ENCODE assay signal across 8 cellular contexts in genomic region chr7:2873686-2874551, GRCh38. TPM values are rescaled to one million over a fixed set of nuclear protein-coding genes. Genes with fewer than 3 reads are reported as not detected.
DNase-seq lines count a peak whose midpoint lies in the region; ATAC-seq and TF ChIP-seq lines count a peak whose summit lies in the region.

No MANE protein-coding gene starts in this region.

- DNase-seq in activated CD8-positive, alpha-beta memory T cell treated with anti-CD3 and anti-CD28 coated beads, Interleukin-2, amount 10 ng/mL, durations not matched to agents 7 days and 5 days: no peak
- no peak for DNase-seq in activated CD8-positive, alpha-beta memory T cell treated with anti-CD3 and anti-CD28 coated beads, Interleukin-2, amount 50 U/mL, for 48 hours
- DNase-seq in endothelial cell (ENCODE audit: low spot score) (no peak), retinal pigment epithelial cell (ENCODE audit: low read depth) (peak; percentile 78), thyroid gland (no peak)
- no peak for DNase-seq in activated CD8-positive, alpha-beta memory T cell treated with anti-CD3 and anti-CD28 coated beads, Interleukin-2, amount 50 U/mL, for 4 hours

- H3K4me3 Mint-ChIP-seq in activated CD8-positive, alpha-beta memory T cell treated with anti-CD3 and anti-CD28 coated beads, Interleukin-2, amount 10 ng/mL, durations not matched to agents 7 days and 5 days: no peak overlapping the region
- H3K4me3 Mint-ChIP-seq in endothelial cell (ENCODE audit: unreplicated experiment): peak overlapping the region; percentile 34

- peak; percentile 59 for ATAC-seq in activated CD8-positive, alpha-beta memory T cell treated with anti-CD3 and anti-CD28 coated beads, Interleukin-2, amount 10 ng/mL, durations not matched to agents 7 days and 5 days
- ATAC-seq in GM18520 (IDR thresholded peaks at IDR 0.05; ENCODE audit: unreplicated experiment): no peak

- peaks cover 10% of the 10 kb centered on the region for H3K27me3 Mint-ChIP-seq in activated CD8-positive, alpha-beta memory T cell treated with anti-CD3 and anti-CD28 coated beads, Interleukin-2, amount 10 ng/mL, durations not matched to agents 7 days and 5 days
- peaks cover 5% of the 10 kb centered on the region for H3K27me3 Mint-ChIP-seq in endothelial cell (ENCODE audit: unreplicated experiment)

- 47 to 58% methylated on average over 7 of the region's 7 CpGs for WGBS in thyroid gland, 2 donors

- no peaks in the 10 kb centered on the region for H3K27me3 ChIP-seq in thyroid gland

- TF ChIP-seq CTCF in endothelial cell (IDR thresholded peaks at IDR 0.05; ENCODE audit: unreplicated experiment) (no peak), retinal pigment epithelial cell (conservative IDR thresholded peaks at IDR 0.05; ENCODE audit: low read depth, low read length) (no peak), thyroid gland (IDR thresholded peaks at IDR 0.05) (no peak)

- H3K36me3 Mint-ChIP-seq in activated CD8-positive, alpha-beta memory T cell treated with anti-CD3 and anti-CD28 coated beads, Interleukin-2, amount 10 ng/mL, durations not matched to agents 7 days and 5 days: no peaks in the 10 kb centered on the region
- H3K36me3 Mint-ChIP-seq in endothelial cell (ENCODE audit: low read depth, unreplicated experiment): no peaks in the 10 kb centered on the region

- CTCF ChIA-PET in activated CD8-positive, alpha-beta memory T cell treated with anti-CD3 and anti-CD28 coated beads, Interleukin-2, amount 10 ng/mL, durations not matched to agents 7 days and 5 days (lab: Charles Lee): interaction anchor here (2.5 kb wide), 1 partner anchor 9 kb away, joined by 12 read pairs; no protein-coding TSS in a partner anchor

- intact Hi-C loops in thyroid gland (cut with DNase I): no loop called here

- TF ChIP-seq POLR2A in thyroid gland (IDR thresholded peaks at IDR 0.05): no peak

- peak overlapping the region; percentile 50 for H3K27ac Mint-ChIP-seq in activated CD8-positive, alpha-beta memory T cell treated with anti-CD3 and anti-CD28 coated beads, Interleukin-2, amount 10 ng/mL, durations not matched to agents 7 days and 5 days
- H3K27ac Mint-ChIP-seq in endothelial cell (ENCODE audit: unreplicated experiment): peak overlapping the region; percentile 100

- H3K4me3 ChIP-seq in retinal pigment epithelial cell (ENCODE audit: low read length) (no peak overlapping the region), thyroid gland (replicated peaks in 1 of 3) (no peak overlapping the region)

- no peaks in the 10 kb centered on the region for H3K9me3 Mint-ChIP-seq in activated CD8-positive, alpha-beta memory T cell treated with anti-CD3 and anti-CD28 coated beads, Interleukin-2, amount 10 ng/mL, durations not matched to agents 7 days and 5 days (ENCODE audit: low read depth)
- H3K9me3 Mint-ChIP-seq in endothelial cell (ENCODE audit: unreplicated experiment): no peaks in the 10 kb centered on the region

- no peaks in the 10 kb centered on the region for H3K9me3 ChIP-seq in thyroid gland

- H3K4me1 ChIP-seq in thyroid gland: peaks cover 0 to 10% of the 10 kb centered on the region in 2 donors

- H3K27ac ChIP-seq in thyroid gland: no peak overlapping the region

- H3K36me3 ChIP-seq in thyroid gland: no peaks in the 10 kb centered on the region

- H3K4me1 Mint-ChIP-seq in activated CD8-positive, alpha-beta memory T cell treated with anti-CD3 and anti-CD28 coated beads, Interleukin-2, amount 10 ng/mL, durations not matched to agents 7 days and 5 days: peaks cover 44% of the 10 kb centered on the region
- peaks cover 29% of the 10 kb centered on the region for H3K4me1 Mint-ChIP-seq in endothelial cell (ENCODE audit: unreplicated experiment)

TF ChIP-seq in PFSK-1, 5 proteins besides CTCF, POLR2A, EP300 and RAD21:
- TF ChIP-seq SIN3A (IDR thresholded peaks at IDR 0.05; ENCODE audit: borderline replicate concordance, insufficient read depth, low read length) (no peak), TAF1 (IDR thresholded peaks at IDR 0.05; ENCODE audit: borderline replicate concordance, insufficient read depth, low read length) (peak; percentile 65; the same call in 1 of the 2 replicates), REST (IDR thresholded peaks at IDR 0.05; ENCODE audit: insufficient read depth in 1 of 2, low read depth in 2 of 2, low read length in 2 of 2) (peak in 1 of 2 experiments; percentile 51; a peak in 1 of 4 replicates), FOXP2 (optimal IDR thresholded peaks at IDR 0.05; ENCODE audit: borderline replicate concordance, extremely low read depth, extremely low read length, insufficient read depth) (no peak), POLR2AphosphoS5 (IDR thresholded peaks at IDR 0.05; ENCODE audit: low read depth, low read length) (peak; percentile 100)

RNA-seq across cellular contexts. Expression of gene GNA12, which starts 29.8 kb away (rescaled TPM):
- total RNA-seq in activated CD8-positive, alpha-beta memory T cell treated with anti-CD3 and anti-CD28 coated beads, Interleukin-2, amount 10 ng/mL, durations not matched to agents 7 days and 5 days: 10 to 100 TPM; 14.4 to 18.6 TPM
- polyA plus RNA-seq in PFSK-1 (2012; ENCODE audit: insufficient read length, low read depth): 55.8 TPM
- total RNA-seq in endothelial cell (ENCODE audit: unreplicated experiment) (105 TPM), thyroid gland (10 to 100 TPM; 17.9 to 33.3 (median 21.7) TPM)
